Comparison of ENCODE assay signal across 7 cellular contexts in genomic region chr17:1108560-1108809, GRCh38.
A peak's percentile ranks its signal among the peaks of the same experiment; 100 is the strongest.
DNase-seq lines count a peak whose midpoint lies in the region; ATAC-seq and TF ChIP-seq lines count a peak whose summit lies in the region.

No MANE protein-coding gene starts in this region.

- H3F3A ChIP-seq in GM23338 (replicated peaks; ENCODE audit: low read depth) (0 out of 2 replicates have a peak, but pooled peaks cover 5% of the 10 kb centered on the region), neural progenitor cell (ENCODE audit: low read depth) (peaks cover 13% of the 10 kb centered on the region)

- intact Hi-C loops in Panc1 (cut with micrococcal nuclease; ENCODE audit: unreplicated experiment) = no loop called here

- H4K20me1 ChIP-seq in GM23338 (replicated peaks; ENCODE audit: insufficient read depth) = peaks cover 2% of the 10 kb centered on the region; the same call in 1 of the 2 replicates
- peaks cover 17% of the 10 kb centered on the region for H4K20me1 ChIP-seq in neural progenitor cell (ENCODE audit: low read depth)

- H3K79me2 ChIP-seq in GM23338 (replicated peaks; ENCODE audit: insufficient read depth) (no peaks in the 10 kb centered on the region), neural progenitor cell (ENCODE audit: low read depth) (no peaks in the 10 kb centered on the region)

- TF ChIP-seq CTCF in GM23338 (conservative IDR thresholded peaks at IDR 0.05; ENCODE audit: low read depth in 2 of 2) (0 out of 4 replicates have a peak, but pooled peaks of 1 of the 2 experiments have one; percentile 12), Panc1 (IDR thresholded peaks at IDR 0.05) (no peak), neural progenitor cell (IDR thresholded peaks at IDR 0.05) (no peak)

- H3K4me2 ChIP-seq in GM23338 (peak overlapping the region; percentile 90), neural progenitor cell (peak overlapping the region; percentile 99)

- H3K4me1 Mint-ChIP-seq in GM23338 (peaks cover 33% of the 10 kb centered on the region), neural progenitor cell (peaks cover 51% of the 10 kb centered on the region)

- in situ Hi-C loops in Panc1 (cut with HindIII; ENCODE audit: low pct_unique_long_range_greater_than_20kb, low sequenced_read_pairs) (no loop called here), ACHN (cut with HindIII; ENCODE audit: low pct_ligation_motif_present, low pct_unique_long_range_greater_than_20kb, low sequenced_read_pairs) (no loop called here)

- H3K4me1 ChIP-seq in GM23338 (ENCODE audit: insufficient read depth) (peaks cover 24% of the 10 kb centered on the region), Panc1 (ENCODE audit: control insufficient read depth, insufficient read depth, low read length) (peaks cover 47% of the 10 kb centered on the region), neural progenitor cell (peaks cover 21% of the 10 kb centered on the region)

- H3K27ac ChIP-seq in GM23338 (ENCODE audit: low read depth) (no peak overlapping the region), Panc1 (ENCODE audit: low read length) (peak overlapping the region; percentile 84), epithelial cell of prostate (peak overlapping the region; percentile 57), neural progenitor cell (no peak overlapping the region)

- CTCF ChIA-PET in Panc1 (lab: Charles Lee) = no interaction called here

- H3K27me3 ChIP-seq in GM23338 (ENCODE audit: insufficient read depth) (no peaks in the 10 kb centered on the region), Panc1 (ENCODE audit: control insufficient read depth, insufficient read depth, low read length) (no peaks in the 10 kb centered on the region), neural progenitor cell (peaks cover 14% of the 10 kb centered on the region)

- H3K36me3 ChIP-seq in GM23338 (ENCODE audit: insufficient read depth) (no peaks in the 10 kb centered on the region), Panc1 (ENCODE audit: control insufficient read depth, insufficient read depth, low read length) (no peaks in the 10 kb centered on the region), neural progenitor cell (no peaks in the 10 kb centered on the region)

- H3K36me3 Mint-ChIP-seq in GM23338 (ENCODE audit: low read depth) = no peaks in the 10 kb centered on the region
- peaks cover 4% of the 10 kb centered on the region for H3K36me3 Mint-ChIP-seq in neural progenitor cell

- no peaks in the 10 kb centered on the region for H3K9me2 ChIP-seq in GM23338 (ENCODE audit: insufficient read depth)

- H3K4me3 ChIP-seq in GM23338 (peak overlapping the region; percentile 87), Panc1 (ENCODE audit: low read depth in 2 of 2, low read length in 2 of 2) (peak overlapping the region; percentile 61 to 75), neural progenitor cell (peak overlapping the region; percentile 73)

- H2AFZ ChIP-seq in GM23338 = peak overlapping the region; percentile 76; the same call in 1 of the 2 replicates
- no peak overlapping the region for H2AFZ ChIP-seq in neural progenitor cell (replicated peaks)

- ATAC-seq in GM23338 (peak; percentile 31), Panc1 (peak; percentile 2; the same call in 1 of the 2 replicates), HG03378 (IDR thresholded peaks at IDR 0.05; ENCODE audit: unreplicated experiment) (no peak), HG02610 (IDR thresholded peaks at IDR 0.05; ENCODE audit: unreplicated experiment) (no peak)

- DNase-seq in GM23338 (ENCODE audit: low spot score) (peak; percentile 59), Panc1 (ENCODE audit: low read depth, low spot score) (no peak), epithelial cell of prostate (ENCODE audit: low read depth, low spot score) (no peak), neural progenitor cell (ENCODE audit: low spot score) (peak; percentile 75), ACHN (no peak)

- no peak overlapping the region for H3K9ac ChIP-seq in neural progenitor cell

- peaks cover 3% of the 10 kb centered on the region; the same call in 1 of the 3 replicates for H3K9me3 Mint-ChIP-seq in GM23338
- no peaks in the 10 kb centered on the region for H3K9me3 Mint-ChIP-seq in neural progenitor cell

- H3K4me3 Mint-ChIP-seq in GM23338 = peak overlapping the region; percentile 73
- H3K4me3 Mint-ChIP-seq in neural progenitor cell = peak overlapping the region; percentile 79

- H3K27me3 Mint-ChIP-seq in GM23338 (ENCODE audit: insufficient read depth, low read depth, poor library complexity) = peaks cover 19% of the 10 kb centered on the region
- peaks cover 2% of the 10 kb centered on the region for H3K27me3 Mint-ChIP-seq in neural progenitor cell (ENCODE audit: insufficient read depth, low read depth)

- no peaks in the 10 kb centered on the region for H3K9me3 ChIP-seq in Panc1 (ENCODE audit: control insufficient read depth, insufficient read depth, low read depth, low read length)
- H3K9me3 ChIP-seq in neural progenitor cell (ENCODE audit: low read depth) = no peaks in the 10 kb centered on the region

- POLR2A ChIA-PET in Panc1 (lab: Charles Lee) = no interaction called here

- no TSS peak for BruUV-seq in Panc1 (replicated peaks; lab: Mats Ljungman, UMichigan)

- H3K27ac Mint-ChIP-seq in GM23338 (no peak overlapping the region), neural progenitor cell (no peak overlapping the region)

TF ChIP-seq in GM23338, 12 proteins besides CTCF, POLR2A, EP300 and RAD21:
- no peak for TF ChIP-seq NANOG (IDR thresholded peaks at IDR 0.05; ENCODE audit: borderline replicate concordance)
- no peak for TF ChIP-seq STAT1 (IDR thresholded peaks at IDR 0.05; ENCODE audit: unreplicated experiment)
- TF ChIP-seq EZH2phosphoT487 (IDR thresholded peaks at IDR 0.05; ENCODE audit: unreplicated experiment) = no peak
- no peak for TF ChIP-seq EZH2 (IDR thresholded peaks at IDR 0.05; ENCODE audit: low read depth, unreplicated experiment)
- no peak for TF ChIP-seq JUNB (IDR thresholded peaks at IDR 0.05; ENCODE audit: unreplicated experiment)
- TF ChIP-seq POLR2AphosphoS5 (IDR thresholded peaks at IDR 0.05; ENCODE audit: low read depth) = no peak
- TF ChIP-seq ZNF114 (CRISPR knock-in tag; IDR thresholded peaks at IDR 0.05) = no peak
- TF ChIP-seq, protein P1, sequence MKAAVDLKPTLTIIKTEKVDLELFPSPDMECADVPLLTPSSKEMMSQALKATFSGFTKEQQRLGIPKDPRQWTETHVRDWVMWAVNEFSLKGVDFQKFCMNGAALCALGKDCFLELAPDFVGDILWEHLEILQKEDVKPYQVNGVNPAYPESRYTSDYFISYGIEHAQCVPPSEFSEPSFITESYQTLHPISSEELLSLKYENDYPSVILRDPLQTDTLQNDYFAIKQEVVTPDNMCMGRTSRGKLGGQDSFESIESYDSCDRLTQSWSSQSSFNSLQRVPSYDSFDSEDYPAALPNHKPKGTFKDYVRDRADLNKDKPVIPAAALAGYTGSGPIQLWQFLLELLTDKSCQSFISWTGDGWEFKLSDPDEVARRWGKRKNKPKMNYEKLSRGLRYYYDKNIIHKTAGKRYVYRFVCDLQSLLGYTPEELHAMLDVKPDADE (IDR thresholded peaks at IDR 0.05) = no peak
- TF ChIP-seq ZNF331 (CRISPR knock-in tag; IDR thresholded peaks at IDR 0.05; ENCODE audit: low read depth) = no peak

Comparison
In these comparisons a context has a peak if more than half of its experiments do, and no peak if none do; other contexts are left out.
1. ATAC-seq: peak in GM23338 (single experiment) and Panc1 (single experiment); none in HG03378 (single experiment) and HG02610 (single experiment).
2. DNase-seq: peak in GM23338 (single experiment) and neural progenitor cell (single experiment); none in Panc1 (single experiment), epithelial cell of prostate (single experiment) and ACHN (single experiment).
3. H3K27ac ChIP-seq: peak in Panc1 (single experiment) and epithelial cell of prostate (single experiment); none in GM23338 (single experiment) and neural progenitor cell (single experiment).
4. Peak in every context shown above with its lines, with median percentiles within 50 percentile points of each other: H3K4me3 ChIP-seq.